In genomic region chr5:25119654-25120053, GRCh38 we compare ENCODE assay signal across 10 cellular contexts.
DNase-seq lines count a peak whose midpoint lies in the region; ATAC-seq and TF ChIP-seq lines count a peak whose summit lies in the region.
"Had no signal": no experiment of that assay in that cellular context is flagged by ENCODE, and none has a peak within 500 bp of the region (broad histone marks: within the 10 kb centered on the region; RNA-seq: fewer than 3 reads in every experiment).

No MANE protein-coding gene starts in this region.

- H3F3A ChIP-seq in PC-9 (ENCODE audit: insufficient read depth, low read depth), result no peaks in the 10 kb centered on the region

- CTCF ChIA-PET in PC-9 (lab: Charles Lee), result no interaction called here

- H3K27ac ChIP-seq in PC-9 (no peak overlapping the region), aorta (ENCODE audit: low read depth in 1 of 2, low read length in 2 of 2) (no peak overlapping the region)
- H3K27ac ChIP-seq: epithelial cell of prostate had no signal

- TF ChIP-seq CTCF in CD14-positive monocyte (IDR thresholded peaks at IDR 0.05), result peak; percentile 22
- TF ChIP-seq CTCF in PC-9 (conservative IDR thresholded peaks at IDR 0.05), result peak; percentile 76
- TF ChIP-seq CTCF in glutamatergic neuron (IDR thresholded peaks at IDR 0.05; ENCODE audit: partially characterized antibody, unreplicated experiment), result peak; percentile 76

- no peaks in the 10 kb centered on the region for H3K9me3 ChIP-seq in PC-9 (ENCODE audit: insufficient read depth, low read depth)
- H3K9me3 ChIP-seq in aorta (ENCODE audit: control insufficient read depth, low read length), result no peaks in the 10 kb centered on the region

- H3K4me3 Mint-ChIP-seq in CD14-positive monocyte (no peak overlapping the region), glutamatergic neuron (ENCODE audit: unreplicated experiment) (no peak overlapping the region)
- H3K4me3 Mint-ChIP-seq in activated naive CD8-positive, alpha-beta T cell treated with anti-CD3 and anti-CD28 coated beads for 36 hours, result no peak overlapping the region
- H3K4me3 Mint-ChIP-seq: activated CD8-positive, alpha-beta T cell treated with anti-CD3 and anti-CD28 coated beads, Interleukin-2, amount 10 ng/mL, durations not matched to agents 7 days and 5 days had no signal

- peaks cover 0 to 4% (median 3%) of the 10 kb centered on the region in 7 donors for H3K9me3 Mint-ChIP-seq in CD14-positive monocyte
- no peaks in the 10 kb centered on the region for H3K9me3 Mint-ChIP-seq in glutamatergic neuron (ENCODE audit: unreplicated experiment)
- H3K9me3 Mint-ChIP-seq in activated naive CD8-positive, alpha-beta T cell treated with anti-CD3 and anti-CD28 coated beads for 36 hours, result peaks cover 3% of the 10 kb centered on the region

- peak overlapping the region; percentile 28; the same call in 1 of the 2 replicates for H3K4me3 ChIP-seq in PC-9
- H3K4me3 ChIP-seq in aorta (ENCODE audit: low read length in 2 of 2), result no peak overlapping the region

- H3K4me1 ChIP-seq in PC-9 (replicated peaks; ENCODE audit: insufficient read depth), result no peaks in the 10 kb centered on the region
- H3K4me1 ChIP-seq in aorta (ENCODE audit: control insufficient read depth in 1 of 2, insufficient read depth in 2 of 2, low read length in 2 of 2), result no peaks in the 10 kb centered on the region

- intact Hi-C loops in CD14-positive monocyte (cut with micrococcal nuclease) (no loop called here), PC-9 (cut with micrococcal nuclease; ENCODE audit: unreplicated experiment) (no loop called here), aorta (cut with DNase I) (no loop called here)

- H4K20me1 ChIP-seq in PC-9 (ENCODE audit: insufficient read depth), result no peaks in the 10 kb centered on the region

- 78 to 84% methylated on average over 7 of the region's 7 CpGs for WGBS in aorta, 2 donors

- DNase-seq in CD14-positive monocyte (ENCODE audit: low spot score) (no peak), HS-27A (ENCODE audit: low read depth) (peak; percentile 0), PC-9 (peak; percentile 7 to 52), glutamatergic neuron (no peak), aorta (no peak)
- no peak for DNase-seq in activated naive CD8-positive, alpha-beta T cell treated with anti-CD3 and anti-CD28 coated beads for 36 hours
- no peak for DNase-seq in stimulated activated CD4-positive, alpha-beta T cell treated with anti-CD3 and anti-CD28 coated beads, Interleukin-15, amount 100 ng/mL, for 24 hours
- DNase-seq: activated CD8-positive, alpha-beta T cell treated with anti-CD3 and anti-CD28 coated beads, Interleukin-2, amount 10 ng/mL, durations not matched to agents 7 days and 5 days had no signal

- H3K36me3 ChIP-seq in PC-9 (ENCODE audit: low read depth), result no peaks in the 10 kb centered on the region
- H3K36me3 ChIP-seq in aorta (ENCODE audit: control insufficient read depth in 1 of 2, insufficient read depth in 2 of 2, low read length in 1 of 2), result no peaks in the 10 kb centered on the region

- no peak overlapping the region for H3K27ac Mint-ChIP-seq in CD14-positive monocyte
- H3K27ac Mint-ChIP-seq in glutamatergic neuron (ENCODE audit: unreplicated experiment), result no peak overlapping the region
- H3K27ac Mint-ChIP-seq in activated naive CD8-positive, alpha-beta T cell treated with anti-CD3 and anti-CD28 coated beads for 36 hours, result no peak overlapping the region
- H3K27ac Mint-ChIP-seq: activated CD8-positive, alpha-beta T cell treated with anti-CD3 and anti-CD28 coated beads, Interleukin-2, amount 10 ng/mL, durations not matched to agents 7 days and 5 days had no signal

- BruUV-seq in PC-9 (replicated peaks; lab: Mats Ljungman, UMichigan), result no TSS peak

- ATAC-seq in aorta (ENCODE audit: low FRiP score) (no peak), GM21390 (IDR thresholded peaks at IDR 0.05; ENCODE audit: unreplicated experiment) (no peak)
- ATAC-seq: activated CD8-positive, alpha-beta T cell treated with anti-CD3 and anti-CD28 coated beads, Interleukin-2, amount 10 ng/mL, durations not matched to agents 7 days and 5 days had no signal

- POLR2A ChIA-PET in PC-9 (lab: Charles Lee; ENCODE audit: unreplicated experiment), result no interaction called here

- H3K36me3 Mint-ChIP-seq in CD14-positive monocyte, result no peaks in the 10 kb centered on the region
- peaks cover 4% of the 10 kb centered on the region for H3K36me3 Mint-ChIP-seq in glutamatergic neuron (ENCODE audit: unreplicated experiment)
- no peaks in the 10 kb centered on the region for H3K36me3 Mint-ChIP-seq in activated naive CD8-positive, alpha-beta T cell treated with anti-CD3 and anti-CD28 coated beads for 36 hours

- no peaks in the 10 kb centered on the region for H3K27me3 ChIP-seq in PC-9 (ENCODE audit: insufficient read depth, low read depth)
- no peaks in the 10 kb centered on the region for H3K27me3 ChIP-seq in aorta (ENCODE audit: control insufficient read depth in 1 of 2, insufficient read depth in 2 of 2, low read length in 1 of 2)

- H3K4me2 ChIP-seq in PC-9, result peak overlapping the region; percentile 55

- H2AFZ ChIP-seq in PC-9, result peak overlapping the region; percentile 73

- peaks cover 0 to 1% (median 0%) of the 10 kb centered on the region in 3 donors for H3K27me3 Mint-ChIP-seq in CD14-positive monocyte (ENCODE audit: low read depth in 3 of 3)
- H3K27me3 Mint-ChIP-seq in glutamatergic neuron (ENCODE audit: unreplicated experiment), result no peaks in the 10 kb centered on the region
- no peaks in the 10 kb centered on the region for H3K27me3 Mint-ChIP-seq in activated naive CD8-positive, alpha-beta T cell treated with anti-CD3 and anti-CD28 coated beads for 36 hours

- H3K9me2 ChIP-seq in PC-9 (ENCODE audit: insufficient read depth), result no peaks in the 10 kb centered on the region

- H3K79me2 ChIP-seq in PC-9 (ENCODE audit: low read depth), result no peaks in the 10 kb centered on the region

- no peaks in the 10 kb centered on the region for H3K4me1 Mint-ChIP-seq in CD14-positive monocyte
- peaks cover 2% of the 10 kb centered on the region for H3K4me1 Mint-ChIP-seq in glutamatergic neuron (ENCODE audit: low read depth, unreplicated experiment)
- no peaks in the 10 kb centered on the region for H3K4me1 Mint-ChIP-seq in activated naive CD8-positive, alpha-beta T cell treated with anti-CD3 and anti-CD28 coated beads for 36 hours

Comparison
In these comparisons a context has a peak if more than half of its experiments do, and no peak if none do; other contexts are left out.
1. DNase-seq: peak in HS-27A (single experiment) and PC-9 (2 of 2); none in CD14-positive monocyte (single experiment), glutamatergic neuron (single experiment), activated naive CD8-positive, alpha-beta T cell treated with anti-CD3 and anti-CD28 coated beads for 36 hours (single experiment), aorta (0 of 2) and stimulated activated CD4-positive, alpha-beta T cell treated with anti-CD3 and anti-CD28 coated beads, Interleukin-15, amount 100 ng/mL, for 24 hours (single experiment).
2. CTCF ChIP-seq: peak in every context shown above with its lines; median percentile 76 in PC-9; 76 in glutamatergic neuron; 22 in CD14-positive monocyte.